19 cellular contexts compared by ENCODE assay signal in the genomic region with DNA sequence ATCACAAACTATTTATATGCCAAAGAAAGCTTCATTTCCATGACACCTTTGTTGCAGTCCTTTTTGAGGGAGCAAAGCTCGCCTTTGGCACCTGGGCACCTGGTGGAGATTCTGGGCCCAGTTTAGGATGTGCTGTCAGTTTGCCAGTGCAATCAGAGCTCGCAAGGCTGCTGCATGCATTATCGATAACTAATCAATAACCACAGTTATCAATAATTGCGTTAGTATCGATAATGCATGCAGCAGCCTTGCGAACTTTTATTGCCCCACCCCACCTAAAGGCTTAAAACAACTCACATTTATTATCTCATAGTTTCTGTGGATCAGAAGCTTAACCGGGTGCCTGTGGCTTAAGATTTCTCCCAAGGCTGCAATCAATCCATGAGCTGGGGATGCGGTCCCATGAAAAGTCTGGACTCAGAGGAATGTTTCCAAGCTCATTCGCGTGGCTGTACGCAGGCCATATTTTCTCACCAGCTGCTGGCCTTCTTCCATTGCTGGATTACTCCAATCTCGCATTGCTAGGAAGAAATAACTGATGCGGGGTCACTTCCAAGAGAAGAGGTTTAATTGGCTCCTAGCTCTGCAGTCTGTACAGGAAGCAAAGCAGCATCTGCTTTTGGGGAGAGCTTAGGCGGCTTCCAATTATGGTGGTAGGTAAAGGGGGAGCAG.
"Had no signal": no experiment of that assay in that cellular context is flagged by ENCODE, and none has a peak within 500 bp of the region (broad histone marks: within the 10 kb centered on the region; RNA-seq: fewer than 3 reads in every experiment).

No MANE protein-coding gene starts in this region.

- H3K27ac Mint-ChIP-seq: activated CD4-positive, alpha-beta T cell treated with anti-CD3 and anti-CD28 coated beads, Interleukin-2, amount 10 ng/mL, durations not matched to agents 7 days and 5 days; effector memory CD8-positive, alpha-beta T cell had no signal

- H3K9me3 Mint-ChIP-seq: effector memory CD8-positive, alpha-beta T cell had no signal

- H3K36me3 ChIP-seq: adrenal gland, cardiac muscle cell, esophagus squamous epithelium, gastrocnemius medialis, heart left ventricle, left lung, ovary, right lobe of liver, thyroid gland had no signal

- H3K4me3 Mint-ChIP-seq: activated CD4-positive, alpha-beta T cell treated with anti-CD3 and anti-CD28 coated beads, Interleukin-2, amount 10 ng/mL, durations not matched to agents 7 days and 5 days; effector memory CD8-positive, alpha-beta T cell had no signal

- H3K4me1 ChIP-seq: gastrocnemius medialis had no signal

- H3K27ac ChIP-seq: adrenal gland, cardiac muscle cell, esophagus squamous epithelium, gastrocnemius medialis, heart left ventricle, left lung, ovary, right lobe of liver, thyroid gland had no signal

- ATAC-seq: activated CD4-positive, CD25-positive, alpha-beta regulatory T cell treated with anti-CD3 and anti-CD28 coated beads, Interleukin-2, amount 50 U/mL, for 24 hours; effector memory CD8-positive, alpha-beta T cell; gastrocnemius medialis; heart left ventricle; left lung; right lobe of liver had no signal

- H3K4me3 ChIP-seq: adrenal gland, cardiac muscle cell, esophagus squamous epithelium, gastrocnemius medialis, heart left ventricle, left lung, ovary, right lobe of liver, thyroid gland had no signal

- H3K27me3 ChIP-seq: adrenal gland, cardiac muscle cell, esophagus squamous epithelium, gastrocnemius medialis, left lung, ovary, right lobe of liver, thyroid gland had no signal

- H3K9me3 ChIP-seq: adrenal gland, esophagus squamous epithelium, gastrocnemius medialis, heart left ventricle, left lung, ovary, right lobe of liver, thyroid gland had no signal

- DNase-seq: activated CD4-positive, alpha-beta T cell treated with anti-CD3 and anti-CD28 coated beads, Interleukin-2, amount 10 ng/mL, durations not matched to agents 7 days and 5 days; activated CD8-positive, alpha-beta memory T cell treated with anti-CD3 and anti-CD28 coated beads, Interleukin-2, amount 50 U/mL, for 48 hours; activated effector memory CD4-positive, alpha-beta T cell treated with Interleukin-2 at 50 U/mL for 16 hours; activated naive CD4-positive, alpha-beta T cell treated with anti-CD3 and anti-CD28 coated beads, Interleukin-2, amount 50 U/mL, for 16 hours; activated T-cell treated with anti-CD3 and anti-CD28 coated beads, Interleukin-2, amount 50 U/mL, for 48 hours; adrenal gland; effector memory CD8-positive, alpha-beta T cell; esophagus squamous epithelium; heart left ventricle; kidney; left lung; stimulated activated CD8-positive, alpha-beta memory T cell treated with anti-CD3 and anti-CD28 coated beads, Interleukin-4, amount 100 ng/mL, for 48 hours; stimulated activated naive CD4-positive, alpha-beta T cell; thyroid gland had no signal
